ENCODE assay signal across 1 cellular context in genomic region chr1:222589462-222590302, GRCh38.
A peak's percentile ranks its signal among the peaks of the same experiment; 100 is the strongest.
TF ChIP-seq lines count a peak whose summit lies in the region.

TAF1A (minus strand) TSS chr1:222589933.

TF ChIP-seq in HepG2, 621 proteins besides CTCF, POLR2A, EP300 and RAD21 (continued from another document and continues in another):
- TF ChIP-seq REST (IDR thresholded peaks at IDR 0.05; ENCODE audit: borderline replicate concordance in 1 of 2, low read depth in 1 of 2, low read length in 2 of 2) (no peak), ZKSCAN8 (CRISPR knock-in tag; IDR thresholded peaks at IDR 0.05; ENCODE audit: borderline replicate concordance) (0 out of 2 replicates have a peak, but pooled peaks have one; percentile 43), CENPX (CRISPR knock-in tag; IDR thresholded peaks at IDR 0.05) (no peak), SUZ12 (IDR thresholded peaks at IDR 0.05; ENCODE audit: low read depth, low read length) (no peak), NFE2L2 (IDR thresholded peaks at IDR 0.05; ENCODE audit: low read length) (no peak), THRA (CRISPR knock-in tag; IDR thresholded peaks at IDR 0.05; ENCODE audit: borderline replicate concordance) (0 out of 2 replicates have a peak, but pooled peaks have one; percentile 16), SP2 (CRISPR knock-in tag; IDR thresholded peaks at IDR 0.05) (peak; percentile 70), CC2D1A (CRISPR knock-in tag; IDR thresholded peaks at IDR 0.05) (no peak), THAP8 (CRISPR knock-in tag; IDR thresholded peaks at IDR 0.05; ENCODE audit: borderline replicate concordance) (no peak), SALL2 (CRISPR knock-in tag; IDR thresholded peaks at IDR 0.05) (no peak), PATZ1 (CRISPR knock-in tag; IDR thresholded peaks at IDR 0.05) (no peak), ZNF709 (CRISPR knock-in tag; IDR thresholded peaks at IDR 0.05) (no peak), HIVEP1 (CRISPR knock-in tag; IDR thresholded peaks at IDR 0.05) (0 out of 2 replicates have a peak, but pooled peaks have one; percentile 28), MAFF (IDR thresholded peaks at IDR 0.05; ENCODE audit: low read depth, low read length) (peak; percentile 49; the same call in 1 of the 2 replicates), PAX8 (CRISPR knock-in tag; IDR thresholded peaks at IDR 0.05; ENCODE audit: borderline replicate concordance) (no peak), U2AF1 (optimal IDR thresholded peaks at IDR 0.05; ENCODE audit: low read depth, low read length) (no peak), ZNF619 (CRISPR knock-in tag; IDR thresholded peaks at IDR 0.05) (no peak), NFYC (CRISPR knock-in tag; IDR thresholded peaks at IDR 0.05) (peak; percentile 66), SIN3B (IDR thresholded peaks at IDR 0.05; ENCODE audit: low read length) (no peak), PCBP2 (optimal IDR thresholded peaks at IDR 0.05; ENCODE audit: low read depth, low read length, poor library complexity, severe bottlenecking) (no peak), SNRNP70 (IDR thresholded peaks at IDR 0.05; ENCODE audit: low read depth, low read length) (no peak), ZNF615 (CRISPR knock-in tag; IDR thresholded peaks at IDR 0.05; ENCODE audit: borderline replicate concordance) (no peak), ZNF451 (CRISPR knock-in tag; IDR thresholded peaks at IDR 0.05) (no peak), ZNF703 (CRISPR knock-in tag; IDR thresholded peaks at IDR 0.05; ENCODE audit: borderline replicate concordance) (no peak), PCBP1 (IDR thresholded peaks at IDR 0.05; ENCODE audit: borderline replicate concordance, low read depth, low read length) (no peak), GATAD2A (CRISPR knock-in tag; IDR thresholded peaks at IDR 0.05) (peak; percentile 56; the same call in 1 of the 2 replicates), ZGPAT (CRISPR knock-in tag; IDR thresholded peaks at IDR 0.05) (peak; percentile 56; the same call in 1 of the 2 replicates), RBM39 (IDR thresholded peaks at IDR 0.05; ENCODE audit: low read depth, low read length, poor library complexity, severe bottlenecking) (no peak), ZNF746 (CRISPR knock-in tag; IDR thresholded peaks at IDR 0.05) (no peak), ZNF33B (CRISPR knock-in tag; IDR thresholded peaks at IDR 0.05) (no peak), JUNB (CRISPR knock-in tag; IDR thresholded peaks at IDR 0.05; ENCODE audit: borderline replicate concordance) (no peak), FOXA3 (CRISPR knock-in tag; IDR thresholded peaks at IDR 0.05) (peak; percentile 61), TSC22D2 (CRISPR knock-in tag; IDR thresholded peaks at IDR 0.05; ENCODE audit: borderline replicate concordance) (no peak), MXD3 (CRISPR knock-in tag; IDR thresholded peaks at IDR 0.05) (peak; percentile 37; the same call in 1 of the 2 replicates), ZNF770 (CRISPR knock-in tag; IDR thresholded peaks at IDR 0.05) (0 out of 2 replicates have a peak, but pooled peaks have one; percentile 12), HMG20A (CRISPR knock-in tag; IDR thresholded peaks at IDR 0.05; ENCODE audit: borderline replicate concordance) (no peak), RCOR2 (CRISPR knock-in tag; IDR thresholded peaks at IDR 0.05) (no peak), MYC (CRISPR knock-in tag; IDR thresholded peaks at IDR 0.05; ENCODE audit: borderline replicate concordance) (peak; percentile 70; the same call in 1 of the 2 replicates), TAF15 (IDR thresholded peaks at IDR 0.05; ENCODE audit: low read depth, low read length, poor library complexity, severe bottlenecking) (no peak), HOXD1 (CRISPR knock-in tag; IDR thresholded peaks at IDR 0.05) (no peak), ZNF335 (CRISPR knock-in tag; IDR thresholded peaks at IDR 0.05) (peak; percentile 96), MIER3 (CRISPR knock-in tag; IDR thresholded peaks at IDR 0.05; ENCODE audit: borderline replicate concordance) (no peak), ZNF138 (CRISPR knock-in tag; IDR thresholded peaks at IDR 0.05; ENCODE audit: low read depth) (no peak), CREBL2 (CRISPR knock-in tag; IDR thresholded peaks at IDR 0.05; ENCODE audit: borderline replicate concordance) (no peak), MAZ (IDR thresholded peaks at IDR 0.05; ENCODE audit: borderline replicate concordance, low read depth, low read length) (0 out of 2 replicates have a peak, but pooled peaks have one; percentile 29), MAZ (CRISPR knock-in tag; IDR thresholded peaks at IDR 0.05; ENCODE audit: low read depth) (no peak), ATF2 (CRISPR knock-in tag; IDR thresholded peaks at IDR 0.05) (peak; percentile 41; the same call in 1 of the 2 replicates), ZNF788 (CRISPR knock-in tag; IDR thresholded peaks at IDR 0.05; ENCODE audit: borderline replicate concordance) (no peak; the same call in 1 of the 2 replicates), GATA4 (IDR thresholded peaks at IDR 0.05; ENCODE audit: borderline replicate concordance, low read depth) (no peak), JUN (CRISPR knock-in tag; IDR thresholded peaks at IDR 0.05) (no peak), SNAPC2 (CRISPR knock-in tag; IDR thresholded peaks at IDR 0.05) (0 out of 2 replicates have a peak, but pooled peaks have one; percentile 37), ZNF275 (CRISPR knock-in tag; IDR thresholded peaks at IDR 0.05; ENCODE audit: borderline replicate concordance) (no peak), ZNF460 (CRISPR knock-in tag; IDR thresholded peaks at IDR 0.05; ENCODE audit: borderline replicate concordance) (no peak), ZNF251 (CRISPR knock-in tag; IDR thresholded peaks at IDR 0.05) (no peak), ZBTB42 (CRISPR knock-in tag; IDR thresholded peaks at IDR 0.05) (0 out of 2 replicates have a peak, but pooled peaks have one; percentile 33)
